Comparison of ENCODE assay signal across 11 cellular contexts in the genomic region with DNA sequence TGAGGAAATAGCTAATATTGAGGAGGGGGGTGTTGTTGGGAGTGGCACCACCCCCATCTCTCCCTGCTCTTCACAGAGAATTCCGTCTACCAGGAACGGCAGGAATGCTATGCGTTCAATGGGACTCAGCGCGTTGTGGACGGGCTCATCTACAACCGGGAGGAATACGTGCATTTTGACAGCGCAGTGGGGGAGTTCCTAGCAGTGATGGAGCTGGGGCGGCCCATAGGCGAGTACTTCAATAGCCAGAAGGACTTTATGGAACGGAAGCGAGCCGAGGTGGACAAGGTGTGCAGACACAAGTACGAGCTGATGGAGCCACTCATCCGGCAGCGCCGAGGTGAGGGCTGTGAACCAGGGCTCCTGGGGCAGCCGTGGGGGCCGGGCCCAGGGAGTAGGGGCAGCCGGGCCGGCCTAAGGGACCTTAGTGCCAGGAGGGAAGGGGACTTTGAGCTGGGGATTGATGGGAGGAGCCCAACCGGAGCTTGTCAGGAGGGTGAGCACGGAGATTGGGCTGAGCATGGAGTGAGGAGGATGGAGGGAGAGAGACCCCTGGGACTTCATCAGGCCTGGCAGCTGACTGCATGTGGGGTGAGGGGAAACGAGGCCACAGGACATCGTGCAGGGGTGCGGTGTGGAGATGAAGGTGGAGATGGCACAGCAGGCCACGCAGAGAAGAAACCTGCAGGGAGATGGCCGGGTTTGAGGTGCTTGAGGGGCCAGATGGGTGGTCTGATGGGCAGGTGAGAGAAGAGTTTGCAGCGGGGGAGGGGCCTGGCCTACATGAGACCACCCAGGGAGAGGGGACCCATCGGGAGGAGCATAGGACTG. TPM values are rescaled to one million over a fixed set of nuclear protein-coding genes. Genes with fewer than 3 reads are reported as not detected.
DNase-seq lines count a peak whose midpoint lies in the region; ATAC-seq and TF ChIP-seq lines count a peak whose summit lies in the region.
"Had no signal": no experiment of that assay in that cellular context is flagged by ENCODE, and none has a peak within 500 bp of the region (broad histone marks: within the 10 kb centered on the region; RNA-seq: fewer than 3 reads in every experiment).

No MANE protein-coding gene starts in this region.

- H3K4me1 ChIP-seq in IMR-90 (ENCODE audit: control insufficient read depth, insufficient read depth, low read length), result no peaks in the 10 kb centered on the region; the same call in 1 of the 2 replicates
- H3K4me1 ChIP-seq in BE2C, result no peaks in the 10 kb centered on the region

- no peaks in the 10 kb centered on the region for H3K79me1 ChIP-seq in IMR-90 (ENCODE audit: low read depth in 1 of 2, low read length in 2 of 2)

- peak overlapping the region; percentile 75 for H3K4me3 Mint-ChIP-seq in nephron progenitor cell

- peaks cover 28% of the 10 kb centered on the region for H3K4me1 Mint-ChIP-seq in nephron progenitor cell

- peak overlapping the region; percentile 60 for H3K4me2 ChIP-seq in IMR-90 (ENCODE audit: low read depth, low read length)

- dilution Hi-C loops in IMR-90 (cut with HindIII; ENCODE audit: low sequenced_read_pairs, unreplicated experiment), result no loop called here

- H3K27ac ChIP-seq in IMR-90 (ENCODE audit: insufficient read depth, low read length), result no peak overlapping the region
- peak overlapping the region in 7 of 59 donors; percentile 1 to 53 (median 16) for H3K27ac ChIP-seq in dorsolateral prefrontal cortex

- H3K4ac ChIP-seq in IMR-90 (ENCODE audit: low read depth, low read length), result no peak overlapping the region

- intact Hi-C loops in IMR-90 (cut with micrococcal nuclease) (no loop called here), dorsolateral prefrontal cortex (cut with DNase I) (loop anchor here in 1 of 2 donors (2.0 kb wide), 1 partner anchor 132 kb away; no protein-coding TSS in a partner anchor)

- H4K91ac ChIP-seq in IMR-90 (ENCODE audit: insufficient read depth, low read depth, low read length), result no peak overlapping the region

- H2BK15ac ChIP-seq in IMR-90 (ENCODE audit: low read depth, low read length), result no peak overlapping the region

- ATAC-seq in IMR-90 (ENCODE audit: low read depth) (peak; percentile 50), GM21381 (IDR thresholded peaks at IDR 0.05; ENCODE audit: unreplicated experiment) (no peak), HG02588 (IDR thresholded peaks at IDR 0.05; ENCODE audit: unreplicated experiment) (no peak)

- in situ Hi-C loops in IMR-90 (cut with MboI; ENCODE audit: low sequenced_read_pairs), result no loop called here

- no peaks in the 10 kb centered on the region for H3K9me3 ChIP-seq in IMR-90 (ENCODE audit: control insufficient read depth, insufficient read depth, low read length)
- no peaks in the 10 kb centered on the region for H3K9me3 ChIP-seq in BE2C

- no peak overlapping the region for H2BK120ac ChIP-seq in IMR-90 (ENCODE audit: low read depth, low read length)

- H2BK5ac ChIP-seq in IMR-90 (ENCODE audit: low read depth, low read length, poor library complexity, severe bottlenecking), result no peak overlapping the region

- no peak overlapping the region for H3K9ac ChIP-seq in IMR-90 (ENCODE audit: low read depth, low read length)

- BruUV-seq in IMR-90 (replicated peaks; lab: Mats Ljungman, UMichigan), result no TSS peak

- H3K27me3 Mint-ChIP-seq in nephron progenitor cell (ENCODE audit: low read depth, poor library complexity), result peaks cover 82% of the 10 kb centered on the region

- H3K56ac ChIP-seq in IMR-90 (ENCODE audit: extremely low read depth, insufficient read depth, low read length), result no peak overlapping the region

- H3K23ac ChIP-seq in IMR-90 (ENCODE audit: low read depth, low read length), result no peak overlapping the region

- POLR2A ChIA-PET in IMR-90 (lab: Charles Lee; ENCODE audit: unreplicated experiment), result no interaction called here

- no peak overlapping the region for H4K8ac ChIP-seq in IMR-90 (ENCODE audit: low read depth in 2 of 2, low read length in 2 of 2)

- 0% methylated on average over 16 of the region's 31 CpGs; no CpG with 5 or more reads in 1 of the 2 experiments for WGBS in IMR-90 (ENCODE audit: extremely low coverage in 2 of 2, insufficient read length in 1 of 2), 2 experiments

- H3K4me3 ChIP-seq in IMR-90 (ENCODE audit: insufficient read depth, low read depth, low read length) (no peak overlapping the region), dorsolateral prefrontal cortex (peak overlapping the region in 39 of 59 donors; percentile 1 to 59 (median 36)), BE2C (ENCODE audit: low read depth, low read length) (no peak overlapping the region)

- H2BK20ac ChIP-seq in IMR-90 (ENCODE audit: low read depth, low read length), result no peak overlapping the region

- H2AK5ac ChIP-seq in IMR-90 (ENCODE audit: low read depth, low read length), result no peak overlapping the region

- no peak overlapping the region for H3K18ac ChIP-seq in IMR-90 (ENCODE audit: low read depth, low read length)

- H3K14ac ChIP-seq in IMR-90 (replicated peaks; ENCODE audit: low read depth, low read length), result no peak overlapping the region

- H3K36me3 ChIP-seq in IMR-90 (ENCODE audit: control insufficient read depth, insufficient read depth, low read length) (no peaks in the 10 kb centered on the region), BE2C (no peaks in the 10 kb centered on the region)

- CTCF ChIA-PET in IMR-90 (lab: Yijun Ruan, JAX), result no interaction called here

- no peaks in the 10 kb centered on the region for H3K9me3 Mint-ChIP-seq in nephron progenitor cell

- H3K36me3 Mint-ChIP-seq in nephron progenitor cell (ENCODE audit: low read depth), result no peaks in the 10 kb centered on the region

- TF ChIP-seq POLR2A in IMR-90 (IDR thresholded peaks at IDR 0.05; ENCODE audit: low read depth, low read length), result no peak

- no peak overlapping the region for H2AK9ac ChIP-seq in IMR-90 (replicated peaks; ENCODE audit: low read depth, low read length, poor library complexity)

- TF ChIP-seq CTCF in IMR-90 (conservative IDR thresholded peaks at IDR 0.05; ENCODE audit: low read depth, low read length), result no peak
- no peak for TF ChIP-seq CTCF in dorsolateral prefrontal cortex (IDR thresholded peaks at IDR 0.05 in 54 of 56, conservative IDR thresholded peaks at IDR 0.05 in 2 of 56; ENCODE audit: low read depth in 1 of 56, partially characterized antibody in 56 of 56)
- TF ChIP-seq CTCF in nephron progenitor cell (IDR thresholded peaks at IDR 0.05), result no peak
- no peak for TF ChIP-seq CTCF in BE2C (IDR thresholded peaks at IDR 0.05; ENCODE audit: low read depth, low read length)

- no peak overlapping the region for H4K5ac ChIP-seq in IMR-90 (ENCODE audit: low read depth, low read length)

- H3K9me1 ChIP-seq in IMR-90 (ENCODE audit: insufficient read depth, low read length), result no peaks in the 10 kb centered on the region

- DNase-seq in EL, result peak; percentile 7
- DNase-seq in IMR-90, result no peak
- DNase-seq in dorsolateral prefrontal cortex, result peak in 1 of 10 donors; percentile 43
- peak; percentile 40 for DNase-seq in nephron progenitor cell
- no peak for DNase-seq in HuH-7.5 (ENCODE audit: low spot score)
- DNase-seq in BE2C, result no peak
- DNase-seq: NCI-H2029 treated with DMSO at 0.1 percent for 48 hours, SIG-M5 had no signal

- peak overlapping the region; percentile 9 for H2AFZ ChIP-seq in IMR-90 (replicated peaks; ENCODE audit: low read length, poor library complexity)

- H3K27ac Mint-ChIP-seq in nephron progenitor cell, result peak overlapping the region; percentile 90

- H3K27me3 ChIP-seq in IMR-90 (ENCODE audit: control insufficient read depth, insufficient read depth, low read length) (peaks cover 54% of the 10 kb centered on the region), dorsolateral prefrontal cortex (peaks cover 0 to 51% (median 28%) of the 10 kb centered on the region in 45 donors), BE2C (peaks cover 59% of the 10 kb centered on the region)

- H4K20me1 ChIP-seq in IMR-90 (ENCODE audit: insufficient read depth, low read length), result no peaks in the 10 kb centered on the region

- no peak for TF ChIP-seq RAD21 in IMR-90 (IDR thresholded peaks at IDR 0.05; ENCODE audit: low read length)

TF ChIP-seq in IMR-90, 13 proteins besides CTCF, POLR2A, EP300 and RAD21 (continues in another document):
- TF ChIP-seq MXI1 (IDR thresholded peaks at IDR 0.05; ENCODE audit: borderline replicate concordance, low read depth, low read length) (no peak), FOS (IDR thresholded peaks at IDR 0.05; ENCODE audit: low read depth, low read length) (no peak), RFX5 (IDR thresholded peaks at IDR 0.05; ENCODE audit: low read depth, low read length) (no peak), MAZ (IDR thresholded peaks at IDR 0.05; ENCODE audit: borderline replicate concordance, low read depth, low read length) (no peak), CHD1 (IDR thresholded peaks at IDR 0.05; ENCODE audit: low read depth, low read length) (no peak), MAFK (IDR thresholded peaks at IDR 0.05; ENCODE audit: low read depth, low read length) (no peak), CEBPB (IDR thresholded peaks at IDR 0.05; ENCODE audit: low read depth, low read length) (no peak), NFE2L2 (IDR thresholded peaks at IDR 0.05; ENCODE audit: low read depth, low read length) (no peak)
- TF ChIP-seq, protein P1, sequence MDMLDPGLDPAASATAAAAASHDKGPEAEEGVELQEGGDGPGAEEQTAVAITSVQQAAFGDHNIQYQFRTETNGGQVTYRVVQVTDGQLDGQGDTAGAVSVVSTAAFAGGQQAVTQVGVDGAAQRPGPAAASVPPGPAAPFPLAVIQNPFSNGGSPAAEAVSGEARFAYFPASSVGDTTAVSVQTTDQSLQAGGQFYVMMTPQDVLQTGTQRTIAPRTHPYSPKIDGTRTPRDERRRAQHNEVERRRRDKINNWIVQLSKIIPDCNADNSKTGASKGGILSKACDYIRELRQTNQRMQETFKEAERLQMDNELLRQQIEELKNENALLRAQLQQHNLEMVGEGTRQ (IDR thresholded peaks at IDR 0.05; ENCODE audit: low read depth, low read length), result no peak

RNA-seq across cellular contexts. Expression of gene HLA-DPB1, which starts 41.3 kb away (rescaled TPM):
- total RNA-seq in IMR-90 (2012; rRNA removed), result 5.8 and 7.7 TPM in 2 replicates
- 9.7 and 10.7 TPM in 2 replicates for polyA plus RNA-seq in IMR-90 (2012; rRNA removed)
- polyA plus RNA-seq in IMR-90 (2012; cell fraction: cytosol; rRNA removed), result 11.7 and 13.7 TPM in 2 replicates
- 4.3 and 7.0 TPM in 2 replicates for polyA plus RNA-seq in IMR-90 (2012; cell fraction: nucleus; rRNA removed; ENCODE audit: low replicate concordance)
- total RNA-seq in dorsolateral prefrontal cortex, result 10 to 100 TPM; 14.1 to 88.3 (median 30.5) TPM
- polyA plus RNA-seq in BE2C (2012; ENCODE audit: insufficient read depth, insufficient read length, low read depth), result 1.5 TPM
- total RNA-seq: HT-29 had no signal

RNA-seq across cellular contexts. Expression of gene HLA-DPA1, which starts 43.6 kb away (rescaled TPM):
- not detected in 2 replicates for total RNA-seq in IMR-90 (2012; rRNA removed)
- not detected in 2 replicates for polyA plus RNA-seq in IMR-90 (2012; rRNA removed)
- polyA plus RNA-seq in IMR-90 (2012; cell fraction: cytosol; rRNA removed), result 0.03 and 0.05 TPM in 2 replicates
- polyA plus RNA-seq in IMR-90 (2012; cell fraction: nucleus; rRNA removed; ENCODE audit: low replicate concordance), result not detected in 2 replicates
- 100 to 1,000 TPM in 2 of 120 experiments, 10 to 100 TPM in 115, 1 to 10 TPM in 3; 5.9 to 107 (median 35.2) TPM for total RNA-seq in dorsolateral prefrontal cortex
- not detected for polyA plus RNA-seq in BE2C (2012; ENCODE audit: insufficient read depth, insufficient read length, low read depth)
- total RNA-seq: HT-29 had no signal

Comparison
In these comparisons a context has a peak if more than half of its experiments do, and no peak if none do; other contexts are left out.
1. DNase-seq: peak in EL (single experiment) and nephron progenitor cell (single experiment); none in IMR-90 (single experiment), HuH-7.5 (single experiment) and BE2C (single experiment).
2. H3K4me3 ChIP-seq: peak in dorsolateral prefrontal cortex (39 of 59); none in IMR-90 (single experiment) and BE2C (single experiment).